In the genomic region with DNA sequence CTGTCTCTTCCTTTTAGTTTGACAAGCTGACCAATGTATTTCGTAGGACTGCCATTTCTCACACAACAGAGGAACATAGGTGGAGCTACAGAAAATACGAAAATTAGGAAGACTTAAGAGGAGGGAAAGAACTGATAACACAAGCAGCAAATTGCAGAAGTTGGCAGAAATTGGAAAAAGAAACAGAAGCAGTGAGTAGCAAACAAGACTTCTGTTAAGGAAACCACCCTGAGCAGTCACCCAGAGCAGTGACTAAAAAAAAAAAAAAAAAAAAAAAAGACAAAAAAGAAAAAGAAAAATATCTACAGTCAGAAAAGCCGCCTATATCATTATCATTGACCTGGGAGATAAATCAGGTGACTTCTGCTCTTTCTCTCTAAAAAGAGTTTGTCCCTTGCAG, we compare ENCODE assay signal across 11 cellular contexts. TPM values are rescaled to one million over a fixed set of nuclear protein-coding genes. Genes with fewer than 3 reads are reported as not detected.
DNase-seq lines count a peak whose midpoint lies in the region; ATAC-seq, FAIRE-seq and TF ChIP-seq lines count a peak whose summit lies in the region.
"Had no signal": no experiment of that assay in that cellular context is flagged by ENCODE, and none has a peak within 500 bp of the region (broad histone marks: within the 10 kb centered on the region; RNA-seq: fewer than 3 reads in every experiment).

No MANE protein-coding gene starts in this region.

- DNase-seq in GM18507 (ENCODE audit: extremely low spot score, insufficient read length, low read depth), result no peak
- peak in 1 of 2 experiments; percentile 50 for DNase-seq in HL-60 (ENCODE audit: low read depth in 1 of 2, low spot score in 1 of 2)
- DNase-seq in immature natural killer cell, result no peak
- no peak for DNase-seq in ureter (ENCODE audit: low spot score)
- DNase-seq in Caco-2, result no peak
- DNase-seq in NCI-H345 (lab: John Stamatoyannopoulos, UW), result no peak
- no peak for DNase-seq in DMS 273 (lab: John Stamatoyannopoulos, UW; ENCODE audit: unreplicated experiment)
- DNase-seq: NCI-H1105, Right ventricle myocardium superior had no signal

- H3K4me3 ChIP-seq in HL-60 (replicated peaks; ENCODE audit: insufficient read depth, low read length) (no peak overlapping the region), Caco-2 (ENCODE audit: low read depth, low read length) (no peak overlapping the region)

- CTCF ChIA-PET in Caco-2 (lab: Charles Lee), result no interaction called here

- H3K27me3 Mint-ChIP-seq in immature natural killer cell (ENCODE audit: low read depth in 3 of 3) (peaks cover 0 to 17% (median 5%) of the 10 kb centered on the region in 3 donors), Caco-2 (ENCODE audit: insufficient read depth, unreplicated experiment) (no peaks in the 10 kb centered on the region)

- BruUV-seq in Caco-2 (replicated peaks; lab: Mats Ljungman, UMichigan), result no TSS peak

- H3K4me3 Mint-ChIP-seq in immature natural killer cell, result peak overlapping the region in 3 of 5 donors; percentile 34 to 47 (median 34)
- no peak overlapping the region for H3K4me3 Mint-ChIP-seq in Caco-2 (ENCODE audit: unreplicated experiment)

- H3K4me1 Mint-ChIP-seq in immature natural killer cell (peaks cover 75 to 98% of the 10 kb centered on the region in 2 donors), Caco-2 (ENCODE audit: low read depth, unreplicated experiment) (peaks cover 7% of the 10 kb centered on the region)

- POLR2A ChIA-PET in Caco-2 (lab: Charles Lee), result no interaction called here

- H3K36me3 Mint-ChIP-seq in immature natural killer cell, result peaks cover 15 to 63% (median 59%) of the 10 kb centered on the region in 3 donors
- peaks cover 78% of the 10 kb centered on the region for H3K36me3 Mint-ChIP-seq in Caco-2 (ENCODE audit: insufficient read depth, unreplicated experiment)

- intact Hi-C loops in Caco-2 (cut with micrococcal nuclease; ENCODE audit: unreplicated experiment), result no loop called here

- H3K27ac ChIP-seq in HL-60 (replicated peaks), result peak overlapping the region; percentile 34

- H3K27me3 ChIP-seq in HL-60 (ENCODE audit: insufficient read depth, poor library complexity, severe bottlenecking) (no peaks in the 10 kb centered on the region), Caco-2 (replicated peaks; ENCODE audit: control insufficient read depth, insufficient read depth, low read length) (no peaks in the 10 kb centered on the region)

- H3K4me1 ChIP-seq in Caco-2, result no peaks in the 10 kb centered on the region

- H3K9me3 Mint-ChIP-seq in immature natural killer cell (no peaks in the 10 kb centered on the region), Caco-2 (ENCODE audit: unreplicated experiment) (no peaks in the 10 kb centered on the region)

- H3K9me3 ChIP-seq in Caco-2, result no peaks in the 10 kb centered on the region

- H3K36me3 ChIP-seq in Caco-2 (ENCODE audit: control insufficient read depth, insufficient read depth, low read length), result peaks cover 1% of the 10 kb centered on the region; the same call in 1 of the 2 replicates

- ATAC-seq in GM21423 (IDR thresholded peaks at IDR 0.05; ENCODE audit: unreplicated experiment), result peak; percentile 70

- no peak for TF ChIP-seq CTCF in HL-60 (IDR thresholded peaks at IDR 0.05; ENCODE audit: insufficient read depth, low read length)
- no peak for TF ChIP-seq CTCF in Caco-2 (IDR thresholded peaks at IDR 0.05; ENCODE audit: insufficient read depth in 1 of 2, low read depth in 1 of 2, low read length in 1 of 2, severe bottlenecking in 1 of 2, unreplicated experiment in 1 of 2)

- H3K27ac Mint-ChIP-seq in immature natural killer cell, result peak overlapping the region; percentile 67 to 90 (median 84)
- no peak overlapping the region for H3K27ac Mint-ChIP-seq in Caco-2 (ENCODE audit: unreplicated experiment)

- FAIRE-seq in GM18507 (lab: Jason Lieb, UNC), result peak; percentile 72
- FAIRE-seq: keratinocyte had no signal

RNA-seq across cellular contexts. Expression of a gene that starts 21.5 kb away (rescaled TPM):
- 10 to 100 TPM; 45.8 to 68.1 (median 68.0) TPM for polyA plus RNA-seq in immature natural killer cell
- 29.7 TPM for total RNA-seq in ureter
- total RNA-seq in Caco-2 (2022), result 54.7 and 58.0 TPM in 2 replicates
